27 cellular contexts compared by ENCODE assay signal in genomic region chr1:73887412-73887811, GRCh38.
"Had no signal": no experiment of that assay in that cellular context is flagged by ENCODE, and none has a peak within 500 bp of the region (broad histone marks: within the 10 kb centered on the region; RNA-seq: fewer than 3 reads in every experiment).

No MANE protein-coding gene starts in this region.

- H3K9me3 ChIP-seq: ascending aorta, Peyer's patch, SJCRH30 had no signal

- H3K4me3 ChIP-seq: ascending aorta, cardiac muscle cell, Peyer's patch, SJCRH30, SK-N-MC had no signal

- H3K36me3 ChIP-seq: ascending aorta, cardiac muscle cell, Peyer's patch, SJCRH30 had no signal

- ATAC-seq: activated CD4-positive, alpha-beta T cell treated with anti-CD3 and anti-CD28 coated beads for 36 hours; activated CD4-positive, CD25-positive, alpha-beta regulatory T cell treated with anti-CD3 and anti-CD28 coated beads, Interleukin-2, amount 50 U/mL, for 24 hours; activated CD8-positive, alpha-beta T cell treated with anti-CD3 and anti-CD28 coated beads, Interleukin-2, amount 10 ng/mL, durations not matched to agents 7 days and 5 days; PC-3 had no signal

- DNase-seq: activated CD4-positive, alpha-beta T cell treated with anti-CD3 and anti-CD28 coated beads for 36 hours; activated CD4-positive, alpha-beta T cell treated with anti-CD3 and anti-CD28 coated beads, Interleukin-2, amount 10 ng/mL, durations not matched to agents 7 days and 5 days; activated CD4-positive, alpha-beta T cell treated with anti-CD3 and anti-CD28 coated beads, Interleukin-2, amount 50 U/mL, for 48 hours; activated CD8-positive, alpha-beta T cell treated with anti-CD3 and anti-CD28 coated beads, Interleukin-2, amount 10 ng/mL, durations not matched to agents 7 days and 5 days; activated gamma-delta T cell; activated naive CD4-positive, alpha-beta T cell treated with Interleukin-2 at 50 U/mL for 16 hours; activated naive CD8-positive, alpha-beta T cell treated with anti-CD3 and anti-CD28 coated beads, Interleukin-2, amount 10 ng/mL, durations not matched to agents 7 days and 5 days; activated T-cell treated with anti-CD3 and anti-CD28 coated beads, Interleukin-2, amount 50 U/mL, for 24 hours; Karpas-422; KBM-7; NCI-H1105; NCI-H1417 treated with DMSO at 0.1 percent for 48 hours; NCI-H187 treated with DMSO at 0.1 percent for 48 hours; NCI-H2171 treated with DMSO at 0.1 percent for 48 hours; NCI-H2227 treated with DMSO at 0.1 percent for 48 hours; NCI-H524 treated with DMSO at 0.1 percent for 48 hours; NCI-H748 treated with DMSO at 0.1 percent for 48 hours; NK-92 treated with Interleukin-12 subunit alpha and Interleukin-12 subunit beta, amount 100 ng/mL, for 24 hours; PC-3; Peyer's patch; SHP77; SJCRH30 had no signal

- H3K4me1 ChIP-seq: ascending aorta, Peyer's patch, SJCRH30 had no signal

- H3K27me3 ChIP-seq: ascending aorta, cardiac muscle cell, Peyer's patch, SJCRH30 had no signal

- H3K27ac ChIP-seq: ascending aorta, cardiac muscle cell, Peyer's patch, RWPE1, SJCRH30, SK-N-MC had no signal
